Comparison of ENCODE assay signal across 16 cellular contexts in the genomic region with DNA sequence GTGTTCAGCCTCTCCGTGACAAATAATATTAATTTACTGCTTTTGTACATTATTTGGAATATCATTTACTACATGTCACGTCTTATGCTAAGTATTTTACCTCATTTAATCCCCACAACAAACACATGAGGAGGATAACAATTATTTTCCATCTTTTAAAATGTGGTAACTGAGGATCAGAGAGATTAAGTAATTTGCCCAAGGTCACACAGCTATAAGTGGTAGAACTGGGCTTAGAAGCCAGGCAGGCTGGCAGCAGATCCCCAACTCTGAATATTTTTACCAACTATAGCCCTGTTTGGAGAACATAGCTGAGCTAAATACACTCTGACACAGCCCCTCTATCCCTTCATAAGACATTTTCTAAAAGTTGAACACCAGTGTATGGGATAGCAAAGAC. TPM values are rescaled to one million over a fixed set of nuclear protein-coding genes. Genes with fewer than 3 reads are reported as not detected.
DNase-seq lines count a peak whose midpoint lies in the region; ATAC-seq, FAIRE-seq and TF ChIP-seq lines count a peak whose summit lies in the region.
"Had no signal": no experiment of that assay in that cellular context is flagged by ENCODE, and none has a peak within 500 bp of the region (broad histone marks: within the 10 kb centered on the region; RNA-seq: fewer than 3 reads in every experiment).

No MANE protein-coding gene starts in this region.

- H3K79me2 ChIP-seq in OCI-LY1 (ENCODE audit: insufficient read depth, low read length) (peaks cover 87% of the 10 kb centered on the region), K562 (ENCODE audit: control insufficient read depth, insufficient read depth, low read length) (no peaks in the 10 kb centered on the region), neural progenitor cell (ENCODE audit: low read depth) (peaks cover 4% of the 10 kb centered on the region)

- in situ Hi-C loops in K562 (cut with MboI), result loop anchor here (25.0 kb wide), 1 partner anchor 851 kb away; no protein-coding TSS in a partner anchor

- H3K9ac ChIP-seq in OCI-LY1 (ENCODE audit: low read length), result no peak overlapping the region; the same call in 1 of the 2 replicates
- no peak overlapping the region for H3K9ac ChIP-seq in K562 (ENCODE audit: insufficient read depth in 1 of 2, low read depth in 2 of 2, low read length in 2 of 2)
- no peak overlapping the region for H3K9ac ChIP-seq in neural progenitor cell
- H3K9ac ChIP-seq: BLaER1 treated with 17β-estradiol and CSF1 and Interleukin-3, amounts not matched to agents 10 nM and 100 nM had no signal

- TF ChIP-seq POLR2A in A549 (IDR thresholded peaks at IDR 0.05; ENCODE audit: low read length) (no peak), K562 (conservative IDR thresholded peaks at IDR 0.05) (no peak)

- DNase-seq in A549 (ENCODE audit: low read depth in 1 of 2, low spot score in 1 of 2) (no peak), K562 (ENCODE audit: extremely low read depth in 1 of 4, low spot score in 3 of 4) (no peak), mesothelial cell of epicardium (ENCODE audit: low spot score in 2 of 2, unreplicated experiment in 2 of 2) (no peak), neural progenitor cell (ENCODE audit: low spot score) (no peak), iPS-NIHi7 (ENCODE audit: extremely low spot score) (no peak)
- DNase-seq in stimulated activated CD4-positive, alpha-beta T cell treated with anti-CD3 and anti-CD28 coated beads, Interleukin-2, amount 100 ng/mL, for 24 hours, result no peak
- DNase-seq: 8988T; CD4-positive, CD25-positive, alpha-beta regulatory T cell; DMS 273 treated with DMSO at 0.1 percent for 48 hours; IMR-90 had no signal

- H3K9me3 Mint-ChIP-seq in mesothelial cell of epicardium (no peaks in the 10 kb centered on the region), neural progenitor cell (no peaks in the 10 kb centered on the region)

- no peak overlapping the region; the same call in 2 of the 3 replicates for H3K4me2 ChIP-seq in A549
- peak overlapping the region; percentile 54; the same call in 1 of the 2 replicates for H3K4me2 ChIP-seq in OCI-LY1 (ENCODE audit: low read length)
- H3K4me2 ChIP-seq in K562 (ENCODE audit: insufficient read depth, low read length), result no peak overlapping the region
- H3K4me2 ChIP-seq in neural progenitor cell, result no peak overlapping the region
- H3K4me2 ChIP-seq: BLaER1 treated with 17β-estradiol and CSF1 and Interleukin-3, amounts not matched to agents 10 nM and 100 nM had no signal

- H3K27me3 Mint-ChIP-seq in mesothelial cell of epicardium (ENCODE audit: low read depth), result no peaks in the 10 kb centered on the region
- H3K27me3 Mint-ChIP-seq in neural progenitor cell (ENCODE audit: insufficient read depth, low read depth), result no peaks in the 10 kb centered on the region
- H3K27me3 Mint-ChIP-seq: CD4-positive, CD25-positive, alpha-beta regulatory T cell had no signal

- H3K27me3 ChIP-seq in OCI-LY1 (ENCODE audit: insufficient read depth, low read length), result no peaks in the 10 kb centered on the region
- H3K27me3 ChIP-seq in K562 (ENCODE audit: control insufficient read depth in 2 of 2, insufficient read depth in 2 of 2, low read length in 2 of 2), result no peaks in the 10 kb centered on the region; a peak in 1 of 5 replicates
- H3K27me3 ChIP-seq in neural progenitor cell, result no peaks in the 10 kb centered on the region
- H3K27me3 ChIP-seq: BLaER1 treated with 17β-estradiol and CSF1 and Interleukin-3, amounts not matched to agents 10 nM and 100 nM had no signal

- H3K36me3 ChIP-seq in OCI-LY1 (ENCODE audit: insufficient read depth, low read length) (no peaks in the 10 kb centered on the region), K562 (ENCODE audit: control insufficient read depth, insufficient read depth, low read length) (no peaks in the 10 kb centered on the region), neural progenitor cell (no peaks in the 10 kb centered on the region)
- H3K36me3 ChIP-seq: BLaER1 treated with 17β-estradiol and CSF1 and Interleukin-3, amounts not matched to agents 10 nM and 100 nM had no signal

- H3K4me3 Mint-ChIP-seq in mesothelial cell of epicardium (no peak overlapping the region), neural progenitor cell (no peak overlapping the region)
- H3K4me3 Mint-ChIP-seq: CD4-positive, CD25-positive, alpha-beta regulatory T cell had no signal

- intact Hi-C loops in K562 (cut with micrococcal nuclease), result no loop called here

- H3K36me3 Mint-ChIP-seq in mesothelial cell of epicardium, result no peaks in the 10 kb centered on the region
- H3K36me3 Mint-ChIP-seq in neural progenitor cell, result no peaks in the 10 kb centered on the region
- H3K36me3 Mint-ChIP-seq: CD4-positive, CD25-positive, alpha-beta regulatory T cell had no signal

- no peaks in the 10 kb centered on the region for H3F3A ChIP-seq in OCI-LY1 (ENCODE audit: insufficient read depth, low read length)
- H3F3A ChIP-seq in neural progenitor cell (ENCODE audit: low read depth), result no peaks in the 10 kb centered on the region

- H3K9me1 ChIP-seq in K562 (ENCODE audit: control insufficient read depth, insufficient read depth, low read length), result no peaks in the 10 kb centered on the region

- TF ChIP-seq CTCF in A549 (IDR thresholded peaks at IDR 0.05), result no peak
- no peak for TF ChIP-seq CTCF in OCI-LY1 (IDR thresholded peaks at IDR 0.05; ENCODE audit: low read length)
- TF ChIP-seq CTCF in K562 (IDR thresholded peaks at IDR 0.05 in 2 of 3, conservative IDR thresholded peaks at IDR 0.05 in 1 of 3; ENCODE audit: insufficient read depth in 2 of 3, low read depth in 1 of 3, low read length in 3 of 3), result no peak
- TF ChIP-seq CTCF in mesothelial cell of epicardium (IDR thresholded peaks at IDR 0.05; ENCODE audit: unreplicated experiment), result no peak
- TF ChIP-seq CTCF in neural progenitor cell (IDR thresholded peaks at IDR 0.05), result no peak

- H3K4me1 ChIP-seq in A549 (peaks cover 49% of the 10 kb centered on the region), OCI-LY1 (ENCODE audit: insufficient read depth, low read length, severe bottlenecking) (peaks cover 66% of the 10 kb centered on the region), K562 (replicated peaks in 1 of 2; ENCODE audit: control insufficient read depth in 2 of 2, insufficient read depth in 2 of 2, low read length in 2 of 2) (no peaks in the 10 kb centered on the region), neural progenitor cell (peaks cover 8% of the 10 kb centered on the region)

- FAIRE-seq in A549 (lab: Jason Lieb, UNC) (no peak), K562 (lab: Jason Lieb, UNC) (no peak)
- FAIRE-seq: GM12878, GM18507, H54 had no signal

- ATAC-seq in A549 (no peak), K562 (no peak), GM21529 (IDR thresholded peaks at IDR 0.05; ENCODE audit: unreplicated experiment) (no peak)
- ATAC-seq: GM12878 had no signal

- H3K4me3 ChIP-seq in A549, result no peak overlapping the region
- no peak overlapping the region for H3K4me3 ChIP-seq in OCI-LY1 (ENCODE audit: low read depth, low read length, poor library complexity, severe bottlenecking)
- no peak overlapping the region for H3K4me3 ChIP-seq in K562
- no peak overlapping the region for H3K4me3 ChIP-seq in neural progenitor cell
- H3K4me3 ChIP-seq: BLaER1 treated with 17β-estradiol and CSF1 and Interleukin-3, amounts not matched to agents 10 nM and 100 nM; GM12878 had no signal

- TF ChIP-seq EP300 in A549 (IDR thresholded peaks at IDR 0.05), result no peak
- TF ChIP-seq EP300 in K562 (IDR thresholded peaks at IDR 0.05; ENCODE audit: low read length), result no peak

- peak overlapping the region; percentile 81 for H3K27ac Mint-ChIP-seq in mesothelial cell of epicardium
- H3K27ac Mint-ChIP-seq in neural progenitor cell, result no peak overlapping the region
- H3K27ac Mint-ChIP-seq: CD4-positive, CD25-positive, alpha-beta regulatory T cell had no signal

- POLR2A ChIA-PET in A549 (lab: Yijun Ruan, JAX), result no interaction called here
- POLR2A ChIA-PET in K562 (lab: Yijun Ruan, JAX), result no interaction called here

- WGBS in A549 (ENCODE audit: missing lambda C conversion rate), result 94% methylated on average over 2 of the region's 2 CpGs
- WGBS in K562 (ENCODE audit: insufficient coverage, low coverage, missing lambda C conversion rate), result 15% methylated on average over 2 of the region's 2 CpGs

- no peaks in the 10 kb centered on the region for H4K20me1 ChIP-seq in OCI-LY1 (ENCODE audit: insufficient read depth, low read length)
- no peaks in the 10 kb centered on the region for H4K20me1 ChIP-seq in K562 (replicated peaks; ENCODE audit: control insufficient read depth, insufficient read depth, low read length)
- H4K20me1 ChIP-seq in neural progenitor cell (ENCODE audit: low read depth), result no peaks in the 10 kb centered on the region
- H4K20me1 ChIP-seq: BLaER1 treated with 17β-estradiol and CSF1 and Interleukin-3, amounts not matched to agents 10 nM and 100 nM had no signal

- BruUV-seq in K562 (replicated peaks; lab: Mats Ljungman, UMichigan), result no TSS peak

- no peaks in the 10 kb centered on the region for H3K9me2 ChIP-seq in OCI-LY1 (ENCODE audit: low read depth, low read length)

- no peak overlapping the region for H2AFZ ChIP-seq in OCI-LY1 (ENCODE audit: low read length)
- H2AFZ ChIP-seq in K562 (ENCODE audit: low read depth, low read length), result no peak overlapping the region
- H2AFZ ChIP-seq in neural progenitor cell (replicated peaks), result no peak overlapping the region

- CTCF ChIA-PET in A549 (lab: Yijun Ruan, JAX), result interaction anchor here (0.8 to 1.2 kb wide), 4 partner anchors 12 to 470 kb away, joined by 3 to 4 read pairs (median 3); no protein-coding TSS in a partner anchor
- CTCF ChIA-PET in K562 (lab: Yijun Ruan, JAX; ENCODE audit: low intra/inter-chr PET ratio), result no interaction called here

- no peak for TF ChIP-seq RAD21 in A549 (conservative IDR thresholded peaks at IDR 0.05 in 1 of 2, IDR thresholded peaks at IDR 0.05 in 1 of 2)
- no peak for TF ChIP-seq RAD21 in K562 (CRISPR knock-in tag; conservative IDR thresholded peaks at IDR 0.05 in 1 of 2, IDR thresholded peaks at IDR 0.05 in 1 of 2)

- H3K27ac ChIP-seq in A549, result peak overlapping the region; percentile 68 to 85; a peak in 4 of 6 replicates
- H3K27ac ChIP-seq in OCI-LY1 (ENCODE audit: low read depth, low read length, poor library complexity, severe bottlenecking), result peak overlapping the region; percentile 87
- no peak overlapping the region for H3K27ac ChIP-seq in K562 (ENCODE audit: extremely low read depth, low read depth, low read length)
- no peak overlapping the region for H3K27ac ChIP-seq in neural progenitor cell
- H3K27ac ChIP-seq: BLaER1 treated with 17β-estradiol and CSF1 and Interleukin-3, amounts not matched to agents 10 nM and 100 nM had no signal

- H3K9me3 ChIP-seq in A549, result no peaks in the 10 kb centered on the region
- H3K9me3 ChIP-seq in OCI-LY1 (ENCODE audit: low read length), result no peaks in the 10 kb centered on the region
- no peaks in the 10 kb centered on the region for H3K9me3 ChIP-seq in K562 (replicated peaks; ENCODE audit: control insufficient read depth, insufficient read depth, low read depth, low read length)
- no peaks in the 10 kb centered on the region for H3K9me3 ChIP-seq in neural progenitor cell (ENCODE audit: low read depth)

- H3K4me1 Mint-ChIP-seq in mesothelial cell of epicardium, result peaks cover 42% of the 10 kb centered on the region
- peaks cover 8% of the 10 kb centered on the region for H3K4me1 Mint-ChIP-seq in neural progenitor cell

RNA-seq across cellular contexts. Expression of gene AP1S3, which starts 24.1 kb away (rescaled TPM):
- polyA plus RNA-seq in A549 (2011; rRNA removed) (28.3 and 57.0 TPM in 2 replicates), A549 (2017; fragmentation: RNase III; extraction: RNeasy Plus Mini Kit Qiagen cat#74134 plus additional on column Dnase treatment) (39.7 to 43.4 TPM (median 42.9 TPM) in 3 replicates), K562 (2011; rRNA removed) (0.50 and 0.51 TPM in 2 replicates), K562 (2014; fragmentation: Illumina TruSeq; extraction: Trizol) (1.9 and 2.3 TPM in 2 replicates), K562 (2014; fragmentation: Nextera tagmentation; extraction: Ambion mirVana) (under 1 TPM; 0.53 to 0.99 TPM), K562 (2014; rRNA removed) (2.1 and 3.8 TPM in 2 replicates)
- 12.4 and 14.2 TPM in 2 replicates for polyA plus RNA-seq in A549 (2012; cell fraction: cytosol; rRNA removed)
- polyA plus RNA-seq in A549 (2012; cell fraction: nucleus; rRNA removed), result 4.9 and 6.0 TPM in 2 replicates
- 13.9 and 16.2 TPM in 2 replicates for polyA minus RNA-seq in A549 (2011; rRNA and poly(A)+ RNA removed)
- total RNA-seq in K562 (2011; cell fraction: chromatin; rRNA removed; ENCODE audit: low replicate concordance), result 0.93 and 0.95 TPM in 2 replicates
- not detected in 2 replicates for total RNA-seq in K562 (2011; cell fraction: nucleolus; rRNA removed)
- 0.29 and 0.76 TPM in 2 replicates for total RNA-seq in K562 (2011; cell fraction: nucleoplasm; rRNA removed)
- total RNA-seq in K562 (2014; rRNA removed) (1.5 and 2.3 TPM in 2 replicates), K562 (2014; rRNA removed; fragmentation: Illumina TruSeq; extraction: Trizol) (2.3 and 2.4 TPM in 2 replicates), K562 (2015; rRNA removed; fragmentation: Illumina TruSeq; extraction: Trizol) (2.1 and 2.3 TPM in 2 replicates), K562 (2021) (2.5 TPM in 2 replicates), mesothelial cell of epicardium (18.0 to 23.2 TPM (median 18.5 TPM) in 3 replicates), neural progenitor cell (ENCODE audit: low replicate concordance) (4.9 and 5.1 TPM in 2 replicates)
- polyA plus RNA-seq in K562 (2011; cell fraction: cytosol; rRNA removed), result 0.25 and 0.53 TPM in 2 replicates
- 0.17 and 0.20 TPM in 2 replicates for polyA plus RNA-seq in K562 (2011; cell fraction: nucleus; rRNA removed)
- 1.1 and 2.2 TPM in 2 replicates for polyA plus RNA-seq in K562 (2012)
- 0.39 and 0.60 TPM in 2 replicates for polyA minus RNA-seq in K562 (2011; rRNA and poly(A)+ RNA removed)
- polyA minus RNA-seq in K562 (2011; cell fraction: cytosol; rRNA and poly(A)+ RNA removed), result not detected in 2 replicates
- 0.67 TPM in 1 of 2 replicates, not detected in the other for polyA minus RNA-seq in K562 (2011; cell fraction: nucleus; rRNA and poly(A)+ RNA removed)

Comparison
In these comparisons a context has a peak if more than half of its experiments do, and no peak if none do; other contexts are left out.
1. H3K27ac ChIP-seq: peak in A549 (2 of 2) and OCI-LY1 (single experiment); none in K562 (single experiment) and neural progenitor cell (single experiment).
2. Of the 35 proteins assayed by ChIP-seq in both K562 and A549: peak only in K562: ZFP36; only in A549: KDM1A; in both: none; in neither: 33.